In the genomic region with DNA sequence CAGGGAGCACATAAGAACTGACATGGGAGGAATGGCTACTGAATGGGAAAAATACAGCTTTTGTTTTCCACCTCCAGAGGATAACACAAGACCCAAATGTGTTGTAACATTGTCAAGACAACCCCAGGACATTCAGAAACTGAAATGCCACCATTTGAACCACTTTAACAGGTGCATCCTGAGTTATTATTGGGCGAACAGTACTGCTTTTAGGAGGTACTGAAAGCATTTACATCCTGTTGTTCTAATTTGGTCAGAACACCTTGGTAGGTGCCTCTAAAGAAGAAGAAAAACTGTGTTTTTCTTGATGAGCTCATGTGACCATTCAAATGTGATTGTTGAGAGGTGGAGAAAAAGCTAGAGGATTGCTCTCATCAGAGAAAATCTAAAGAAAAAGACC, we compare ENCODE assay signal across 13 cellular contexts. TPM values are rescaled to one million over a fixed set of nuclear protein-coding genes. Genes with fewer than 3 reads are reported as not detected.
DNase-seq lines count a peak whose midpoint lies in the region; ATAC-seq and TF ChIP-seq lines count a peak whose summit lies in the region.
"Had no signal": no experiment of that assay in that cellular context is flagged by ENCODE, and none has a peak within 500 bp of the region (broad histone marks: within the 10 kb centered on the region; RNA-seq: fewer than 3 reads in every experiment).

No MANE protein-coding gene starts in this region.

- no peaks in the 10 kb centered on the region for H3K79me2 ChIP-seq in smooth muscle cell (ENCODE audit: low read depth)

- no peak overlapping the region for H3K4me3 ChIP-seq in smooth muscle cell
- H3K4me3 ChIP-seq in HAP-1, result no peak overlapping the region
- H3K4me3 ChIP-seq: prostate gland, SJSA1 had no signal

- no peaks in the 10 kb centered on the region for H3K9me3 ChIP-seq in smooth muscle cell (replicated peaks; ENCODE audit: low read depth)
- no peaks in the 10 kb centered on the region for H3K9me3 ChIP-seq in HAP-1
- H3K9me3 ChIP-seq: prostate gland, SJSA1 had no signal

- H3K36me3 ChIP-seq in smooth muscle cell (ENCODE audit: low read depth) (no peaks in the 10 kb centered on the region), HAP-1 (replicated peaks) (no peaks in the 10 kb centered on the region)
- H3K36me3 ChIP-seq: prostate gland, SJSA1 had no signal

- H3K4me1 ChIP-seq in smooth muscle cell (ENCODE audit: low read depth) (peaks cover 7% of the 10 kb centered on the region), HAP-1 (no peaks in the 10 kb centered on the region)
- H3K4me1 ChIP-seq: prostate gland had no signal

- in situ Hi-C loops in HAP-1 (cut with MboI; ENCODE audit: low sequenced_read_pairs), result no loop called here

- no peak overlapping the region for H3K9ac ChIP-seq in smooth muscle cell (ENCODE audit: low read depth)

- ATAC-seq in GM18873 (IDR thresholded peaks at IDR 0.05; ENCODE audit: low FRiP score, unreplicated experiment) (peak; percentile 91), GM21619 (IDR thresholded peaks at IDR 0.05; ENCODE audit: unreplicated experiment) (peak; percentile 91), HG03108 (IDR thresholded peaks at IDR 0.05; ENCODE audit: unreplicated experiment) (peak; percentile 88)
- no peak for ATAC-seq in activated CD4-positive, CD25-positive, alpha-beta regulatory T cell treated with anti-CD3 and anti-CD28 coated beads, Interleukin-2, amount 50 U/mL, for 24 hours

- no peaks in the 10 kb centered on the region for H3K27me3 ChIP-seq in smooth muscle cell (ENCODE audit: low read depth)
- peaks cover 2% of the 10 kb centered on the region; the same call in 1 of the 2 replicates for H3K27me3 ChIP-seq in HAP-1 (ENCODE audit: low read depth)
- H3K27me3 ChIP-seq: SJSA1 had no signal

- 88% methylated on average over 1 of the region's 1 CpG for WGBS in smooth muscle cell (ENCODE audit: low lambda C conversion rate)

- no peaks in the 10 kb centered on the region for H4K20me1 ChIP-seq in smooth muscle cell (ENCODE audit: low read depth)

- H3K4me2 ChIP-seq in smooth muscle cell, result no peak overlapping the region

- DNase-seq in germinal center (ENCODE audit: low spot score), result peak; percentile 69
- DNase-seq in smooth muscle cell (lab: John Stamatoyannopoulos, UW; ENCODE audit: unreplicated experiment), result no peak
- no peak for DNase-seq in HAP-1 (ENCODE audit: low spot score in 2 of 2)
- no peak for DNase-seq in T-helper 9 cell
- DNase-seq: activated CD4-positive, alpha-beta T cell treated with anti-CD3 and anti-CD28 coated beads, Interleukin-2, amount 50 U/mL, for 4 hours; foreskin melanocyte; NCI-H2227 treated with DMSO at 0.1 percent for 48 hours had no signal

- no peak overlapping the region for H3K27ac ChIP-seq in smooth muscle cell (ENCODE audit: low read depth)
- H3K27ac ChIP-seq: prostate gland, SJSA1 had no signal

- peaks cover 6% of the 10 kb centered on the region for H3F3A ChIP-seq in smooth muscle cell (ENCODE audit: low read depth)

- TF ChIP-seq CTCF in smooth muscle cell (IDR thresholded peaks at IDR 0.05; ENCODE audit: borderline replicate concordance, insufficient read depth, poor library complexity, severe bottlenecking), result no peak

- H2AFZ ChIP-seq in smooth muscle cell (ENCODE audit: low read depth), result no peak overlapping the region

RNA-seq across cellular contexts. Expression of a gene that starts 6.4 kb away (rescaled TPM):
- total RNA-seq in smooth muscle cell, result 448 and 569 TPM in 2 replicates
- 368 and 576 TPM in 2 replicates for polyA plus RNA-seq in smooth muscle cell

Comparison
In these comparisons a context has a peak if more than half of its experiments do, and no peak if none do; other contexts are left out.
1. ATAC-seq: peak in GM18873 (single experiment), GM21619 (single experiment) and HG03108 (single experiment); none in activated CD4-positive, CD25-positive, alpha-beta regulatory T cell treated with anti-CD3 and anti-CD28 coated beads, Interleukin-2, amount 50 U/mL, for 24 hours (0 of 2).